2 cellular contexts compared by ENCODE assay signal in genomic region chr7:153569520-153569919, GRCh38.
DNase-seq lines count a peak whose midpoint lies in the region; ATAC-seq, FAIRE-seq and TF ChIP-seq lines count a peak whose summit lies in the region.
"Not testable (repeated sequence)": the region's sequence is repeated elsewhere in the genome, so short reads cannot be mapped to it uniquely, and the experiment has no call there.

No MANE protein-coding gene starts in this region.

- intact Hi-C loops in K562 (cut with micrococcal nuclease): not testable (repeated sequence)
- intact Hi-C loops in uterus (cut with DNase I; ENCODE audit: low total_unique reads): loop anchor here (10.0 kb wide), 1 partner anchor 125 kb away; no protein-coding TSS in a partner anchor

- POLR2A ChIA-PET in K562 (lab: Yijun Ruan, JAX): not testable (repeated sequence)

- not testable (repeated sequence) for TF ChIP-seq POLR2A in K562 (conservative IDR thresholded peaks at IDR 0.05); uterus (IDR thresholded peaks at IDR 0.05)

- not testable (repeated sequence) for H4K20me1 ChIP-seq in K562 (replicated peaks; ENCODE audit: control insufficient read depth, insufficient read depth, low read length)

- FAIRE-seq in K562 (lab: Jason Lieb, UNC): not testable (repeated sequence)

- not testable (repeated sequence) for H3K4me1 ChIP-seq in K562 (replicated peaks in 1 of 2; ENCODE audit: control insufficient read depth in 2 of 2, insufficient read depth in 2 of 2, low read length in 2 of 2); uterus

- H3K36me3 ChIP-seq in K562 (ENCODE audit: control insufficient read depth, insufficient read depth, low read length); uterus: not testable (repeated sequence)

- TF ChIP-seq EP300 in K562 (IDR thresholded peaks at IDR 0.05; ENCODE audit: low read length): not testable (repeated sequence)

- DNase-seq in K562 (ENCODE audit: extremely low read depth in 1 of 4, low spot score in 3 of 4); uterus: not testable (repeated sequence)

- CTCF ChIA-PET in K562 (lab: Yijun Ruan, JAX; ENCODE audit: low intra/inter-chr PET ratio): not testable (repeated sequence)

- not testable (repeated sequence) for H3K4me3 ChIP-seq in K562, uterus

- H2AFZ ChIP-seq in K562 (ENCODE audit: low read depth, low read length): not testable (repeated sequence)

- TF ChIP-seq CTCF in K562 (IDR thresholded peaks at IDR 0.05 in 2 of 3, conservative IDR thresholded peaks at IDR 0.05 in 1 of 3; ENCODE audit: insufficient read depth in 2 of 3, low read depth in 1 of 3, low read length in 3 of 3); uterus (IDR thresholded peaks at IDR 0.05): not testable (repeated sequence)

- H3K9me3 ChIP-seq in K562 (replicated peaks; ENCODE audit: control insufficient read depth, insufficient read depth, low read depth, low read length); uterus: not testable (repeated sequence)

- not testable (repeated sequence) for TF ChIP-seq RAD21 in K562 (CRISPR knock-in tag; conservative IDR thresholded peaks at IDR 0.05 in 1 of 2, IDR thresholded peaks at IDR 0.05 in 1 of 2)

- H3K79me2 ChIP-seq in K562 (ENCODE audit: control insufficient read depth, insufficient read depth, low read length): not testable (repeated sequence)

- not testable (repeated sequence) for H3K27ac ChIP-seq in K562 (ENCODE audit: extremely low read depth, low read depth, low read length)
- H3K27ac ChIP-seq in uterus: peak overlapping the region; percentile 81 to 86

- H3K9ac ChIP-seq in K562 (ENCODE audit: insufficient read depth in 1 of 2, low read depth in 2 of 2, low read length in 2 of 2): not testable (repeated sequence)

- WGBS in K562 (ENCODE audit: insufficient coverage, low coverage, missing lambda C conversion rate): 6% methylated on average over 1 of the region's 1 CpG

- H3K9me1 ChIP-seq in K562 (ENCODE audit: control insufficient read depth, insufficient read depth, low read length): not testable (repeated sequence)

- not testable (repeated sequence) for BruUV-seq in K562 (replicated peaks; lab: Mats Ljungman, UMichigan)

- H3K27me3 ChIP-seq in K562 (ENCODE audit: control insufficient read depth in 2 of 2, insufficient read depth in 2 of 2, low read length in 2 of 2); uterus: not testable (repeated sequence)

- in situ Hi-C loops in K562 (cut with MboI): not testable (repeated sequence)

- H3K4me2 ChIP-seq in K562 (ENCODE audit: insufficient read depth, low read length): not testable (repeated sequence)

- not testable (repeated sequence) for ATAC-seq in K562

TF ChIP-seq in K562, 482 proteins besides CTCF, POLR2A, EP300 and RAD21:
- not testable (repeated sequence) for TF ChIP-seq CEBPG (CRISPR knock-in tag; IDR thresholded peaks at IDR 0.05); ATF3 (CRISPR knock-in tag; conservative IDR thresholded peaks at IDR 0.05)
- TF ChIP-seq CEBPG (tag; conservative IDR thresholded peaks at IDR 0.05 in 1 of 2, IDR thresholded peaks at IDR 0.05 in 1 of 2) (peak in 1 of 2 experiments; percentile 62; a peak in 1 of 4 replicates), ATF3 (IDR thresholded peaks at IDR 0.05) (peak; percentile 55)
